Comparison of ENCODE assay signal across 22 cellular contexts in the genomic region with DNA sequence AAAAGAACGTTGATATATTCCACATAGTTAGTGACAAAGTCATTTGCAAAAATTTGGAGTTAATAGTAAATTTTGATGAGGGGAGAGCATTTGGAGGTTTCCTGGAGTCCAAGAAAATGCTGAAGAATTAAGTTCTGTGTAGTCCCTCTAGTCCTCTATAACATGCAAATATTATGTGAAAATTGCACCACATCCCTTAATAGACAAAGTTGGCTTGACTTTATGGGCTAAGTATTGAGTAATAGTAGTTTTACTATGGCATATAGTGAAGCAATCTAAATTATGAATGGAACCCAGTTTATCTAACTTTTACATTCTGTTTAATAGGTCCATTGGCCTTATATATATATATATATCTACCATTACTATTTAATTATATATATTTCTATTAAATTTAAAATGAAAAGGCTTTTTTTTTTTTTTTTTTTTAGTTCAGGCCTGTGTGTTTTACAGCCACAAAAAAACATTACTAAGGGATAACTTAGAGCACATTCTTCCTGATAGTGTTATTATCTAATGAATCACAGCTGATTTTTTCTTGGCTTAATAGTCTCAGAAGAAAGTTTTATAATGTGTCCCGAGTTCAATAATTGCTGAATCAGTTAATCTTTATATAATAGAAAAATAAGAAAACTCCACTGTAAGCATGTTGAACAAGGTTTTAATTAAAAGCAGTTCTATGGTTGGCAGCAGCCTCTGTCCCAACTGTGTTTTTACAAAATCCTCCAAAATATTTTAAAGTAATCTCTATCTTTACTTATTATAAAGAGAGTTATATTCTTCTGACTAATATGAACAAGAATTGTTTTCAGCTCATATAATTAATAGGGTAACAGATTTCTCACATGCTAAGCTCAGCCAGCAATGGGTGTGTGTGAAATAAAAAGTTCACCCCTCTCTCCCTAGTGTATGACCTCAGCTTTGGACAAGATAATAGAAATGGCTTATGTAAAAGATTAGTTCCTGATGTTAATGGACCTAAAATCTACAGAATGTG.
DNase-seq lines count a peak whose midpoint lies in the region; ATAC-seq and TF ChIP-seq lines count a peak whose summit lies in the region.
"Had no signal": no experiment of that assay in that cellular context is flagged by ENCODE, and none has a peak within 500 bp of the region (broad histone marks: within the 10 kb centered on the region; RNA-seq: fewer than 3 reads in every experiment).

No MANE protein-coding gene starts in this region.

- H3K27me3 ChIP-seq in gastroesophageal sphincter (no peaks in the 10 kb centered on the region), gastrocnemius medialis (no peaks in the 10 kb centered on the region)
- no peaks in the 10 kb centered on the region for H3K27me3 ChIP-seq in CD8-positive, alpha-beta T cell (ENCODE audit: insufficient read depth, low read length)
- H3K27me3 ChIP-seq: cardiac muscle cell, testis had no signal

- H3K9me3 ChIP-seq in SK-N-MC (ENCODE audit: low read depth, low read length) (peaks cover 14% of the 10 kb centered on the region), gastroesophageal sphincter (peaks cover 0 to 13% (median 0%) of the 10 kb centered on the region in 3 donors), gastrocnemius medialis (no peaks in the 10 kb centered on the region)
- no peaks in the 10 kb centered on the region for H3K9me3 ChIP-seq in CD8-positive, alpha-beta T cell (ENCODE audit: low read length)
- H3K9me3 ChIP-seq: prostate gland, testis had no signal

- H3K4me3 ChIP-seq in SK-N-MC: peak overlapping the region; percentile 70
- H3K4me3 ChIP-seq in gastroesophageal sphincter: no peak overlapping the region
- H3K4me3 ChIP-seq in gastrocnemius medialis: no peak overlapping the region
- no peak overlapping the region for H3K4me3 ChIP-seq in CD8-positive, alpha-beta T cell (ENCODE audit: low read depth, low read length)
- H3K4me3 ChIP-seq: cardiac muscle cell, prostate gland, testis had no signal

- intact Hi-C loops in gastrocnemius medialis (cut with DNase I; ENCODE audit: low total_unique reads): no loop called here
- intact Hi-C loops in CD8-positive, alpha-beta T cell (cut with DNase I, micrococcal nuclease): no loop called here

- TF ChIP-seq CTCF in gastroesophageal sphincter (IDR thresholded peaks at IDR 0.05) (no peak), gastrocnemius medialis (IDR thresholded peaks at IDR 0.05 in 4 of 5, conservative IDR thresholded peaks at IDR 0.05 in 1 of 5) (no peak)
- TF ChIP-seq CTCF in CD8-positive, alpha-beta T cell (IDR thresholded peaks at IDR 0.05): no peak

- TF ChIP-seq POLR2A in gastroesophageal sphincter (IDR thresholded peaks at IDR 0.05): no peak
- no peak for TF ChIP-seq POLR2A in gastrocnemius medialis (IDR thresholded peaks at IDR 0.05)

- H3K36me3 ChIP-seq in SK-N-MC (ENCODE audit: insufficient read depth, low read length): peaks cover 13% of the 10 kb centered on the region; the same call in 1 of the 2 replicates
- H3K36me3 ChIP-seq in gastroesophageal sphincter: no peaks in the 10 kb centered on the region
- H3K36me3 ChIP-seq in gastrocnemius medialis: no peaks in the 10 kb centered on the region
- no peaks in the 10 kb centered on the region for H3K36me3 ChIP-seq in CD8-positive, alpha-beta T cell (ENCODE audit: insufficient read depth, low read length)
- H3K36me3 ChIP-seq: cardiac muscle cell, prostate gland had no signal

- POLR2A ChIA-PET in CD8-positive, alpha-beta T cell (lab: Charles Lee): no interaction called here

- in situ Hi-C loops in gastrocnemius medialis (cut with MboI; ENCODE audit: low sequenced_read_pairs in 4 of 4): no loop called here

- no peaks in the 10 kb centered on the region for H3K4me1 ChIP-seq in gastroesophageal sphincter
- H3K4me1 ChIP-seq in gastrocnemius medialis: peaks cover 0 to 6% of the 10 kb centered on the region in 2 donors
- no peaks in the 10 kb centered on the region for H3K4me1 ChIP-seq in CD8-positive, alpha-beta T cell (ENCODE audit: insufficient read depth, low read length)
- H3K4me1 ChIP-seq: prostate gland had no signal

- H3K4me1 Mint-ChIP-seq in CD8-positive, alpha-beta T cell (ENCODE audit: low read depth): no peaks in the 10 kb centered on the region
- H3K4me1 Mint-ChIP-seq: activated naive CD4-positive, alpha-beta T cell treated with anti-CD3 and anti-CD28 coated beads, Interleukin-2, amount 10 ng/mL, durations not matched to agents 7 days and 5 days; naive thymus-derived CD4-positive, alpha-beta T cell had no signal

- no peaks in the 10 kb centered on the region for H3K9me3 Mint-ChIP-seq in CD8-positive, alpha-beta T cell
- H3K9me3 Mint-ChIP-seq: activated naive CD4-positive, alpha-beta T cell treated with anti-CD3 and anti-CD28 coated beads, Interleukin-2, amount 10 ng/mL, durations not matched to agents 7 days and 5 days; T-helper 1 cell treated with Interleukin-12 subunit alpha and Interleukin-12 subunit beta and Interleukin-4 antibody, amounts not matched to agents 30 μg/mL and 1 μg/mL, for 36 hours had no signal

- 44 to 45% methylated on average over 2 of the region's 2 CpGs for WGBS in gastroesophageal sphincter (ENCODE audit: low coverage in 1 of 2), 2 donors

- H3K4me3 Mint-ChIP-seq in CD8-positive, alpha-beta T cell: no peak overlapping the region
- H3K4me3 Mint-ChIP-seq: activated naive CD4-positive, alpha-beta T cell treated with anti-CD3 and anti-CD28 coated beads, Interleukin-2, amount 10 ng/mL, durations not matched to agents 7 days and 5 days; naive thymus-derived CD4-positive, alpha-beta T cell; T-helper 1 cell treated with Interleukin-12 subunit alpha and Interleukin-12 subunit beta and Interleukin-4 antibody, amounts not matched to agents 30 μg/mL and 1 μg/mL, for 36 hours had no signal

- CTCF ChIA-PET in CD8-positive, alpha-beta T cell (lab: Charles Lee): no interaction called here

- peak overlapping the region; percentile 100 for H3K27ac ChIP-seq in SK-N-MC
- peak overlapping the region in 3 of 4 donors; percentile 51 to 60 (median 56) for H3K27ac ChIP-seq in gastroesophageal sphincter
- H3K27ac ChIP-seq in gastrocnemius medialis: peak overlapping the region; percentile 39 to 59 (median 52)
- no peak overlapping the region for H3K27ac ChIP-seq in CD8-positive, alpha-beta T cell (ENCODE audit: low read depth, low read length)
- H3K27ac ChIP-seq: cardiac muscle cell had no signal

- TF ChIP-seq EP300 in gastroesophageal sphincter (IDR thresholded peaks at IDR 0.05): no peak

- ATAC-seq in gastroesophageal sphincter: peak; percentile 78
- ATAC-seq in gastrocnemius medialis: peak in 1 of 2 donors; percentile 72
- ATAC-seq in HG03469 (IDR thresholded peaks at IDR 0.05; ENCODE audit: unreplicated experiment): no peak
- ATAC-seq in CD8-positive, alpha-beta T cell: no peak
- no peak for ATAC-seq in GM18502 (IDR thresholded peaks at IDR 0.05; ENCODE audit: poor library complexity, unreplicated experiment)
- ATAC-seq: naive thymus-derived CD4-positive, alpha-beta T cell had no signal

- peak overlapping the region; percentile 71 for H3K9ac ChIP-seq in SK-N-MC (ENCODE audit: insufficient read length)

- H3K27ac Mint-ChIP-seq in CD8-positive, alpha-beta T cell: no peak overlapping the region
- H3K27ac Mint-ChIP-seq: activated naive CD4-positive, alpha-beta T cell treated with anti-CD3 and anti-CD28 coated beads, Interleukin-2, amount 10 ng/mL, durations not matched to agents 7 days and 5 days; naive thymus-derived CD4-positive, alpha-beta T cell; T-helper 1 cell treated with Interleukin-12 subunit alpha and Interleukin-12 subunit beta and Interleukin-4 antibody, amounts not matched to agents 30 μg/mL and 1 μg/mL, for 36 hours had no signal

- H3K27me3 Mint-ChIP-seq in CD8-positive, alpha-beta T cell (ENCODE audit: low read depth): peaks cover under 1% of the 10 kb centered on the region
- H3K27me3 Mint-ChIP-seq: activated naive CD4-positive, alpha-beta T cell treated with anti-CD3 and anti-CD28 coated beads, Interleukin-2, amount 10 ng/mL, durations not matched to agents 7 days and 5 days had no signal

- peak; percentile 30 for DNase-seq in AG20443 (ENCODE audit: low spot score)
- DNase-seq in SK-N-MC (ENCODE audit: low read depth, low spot score): peak; percentile 89
- DNase-seq in gastrocnemius medialis: no peak
- DNase-seq in inferior parietal cortex (ENCODE audit: extremely low spot score): no peak
- no peak for DNase-seq in CD8-positive, alpha-beta T cell
- DNase-seq: activated CD4-positive, CD25-positive, alpha-beta regulatory T cell treated with anti-CD3 and anti-CD28 coated beads, Interleukin-2, amount 50 U/mL, for 72 hours; activated CD8-positive, alpha-beta memory T cell treated with anti-CD3 and anti-CD28 coated beads, Interleukin-2, amount 50 U/mL, for 4 hours; activated naive CD4-positive, alpha-beta T cell treated with anti-CD3 and anti-CD28 coated beads, Interleukin-2, amount 10 ng/mL, durations not matched to agents 7 days and 5 days; AML-193; DMS79; left cardiac atrium; naive thymus-derived CD4-positive, alpha-beta T cell; NCI-H2107; NCI-H774; stimulated activated CD4-positive, alpha-beta T cell treated with anti-CD3 and anti-CD28 coated beads, Interleukin-2, amount 100 ng/mL, for 24 hours; testis had no signal

- H3K36me3 Mint-ChIP-seq in CD8-positive, alpha-beta T cell: no peaks in the 10 kb centered on the region
- H3K36me3 Mint-ChIP-seq: activated naive CD4-positive, alpha-beta T cell treated with anti-CD3 and anti-CD28 coated beads, Interleukin-2, amount 10 ng/mL, durations not matched to agents 7 days and 5 days; naive thymus-derived CD4-positive, alpha-beta T cell had no signal

Comparison
In these comparisons a context has a peak if more than half of its experiments do, and no peak if none do; other contexts are left out.
1. DNase-seq: peak in AG20443 (single experiment) and SK-N-MC (single experiment); none in gastrocnemius medialis (0 of 2), inferior parietal cortex (single experiment) and CD8-positive, alpha-beta T cell (0 of 7).